Comparison of ENCODE assay signal across 10 cellular contexts in the genomic region with DNA sequence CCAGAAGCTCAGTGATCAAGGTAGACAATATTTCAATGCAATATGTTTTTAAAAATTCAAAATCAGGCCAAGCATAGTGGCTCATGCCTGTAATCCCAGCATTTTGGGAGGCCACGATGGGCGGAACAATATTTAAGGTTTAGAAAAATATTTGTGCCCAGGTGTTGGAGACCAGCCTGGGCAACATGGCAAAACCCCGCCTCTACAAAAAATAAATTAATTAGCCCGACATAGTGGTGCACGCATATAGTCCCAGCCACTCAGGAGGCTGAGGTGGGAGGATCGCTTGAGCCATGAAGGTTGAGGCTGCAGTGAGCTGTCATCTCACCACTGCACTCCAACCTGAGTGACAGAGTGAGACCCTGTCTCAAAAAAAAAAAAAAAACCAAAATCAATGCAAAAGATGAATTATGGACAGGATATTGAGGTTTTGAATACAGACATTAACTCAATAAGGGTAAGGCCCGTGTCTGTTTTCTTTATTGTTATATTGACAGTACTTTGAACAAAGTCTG. TPM values are rescaled to one million over a fixed set of nuclear protein-coding genes. Genes with fewer than 3 reads are reported as not detected.
DNase-seq lines count a peak whose midpoint lies in the region; ATAC-seq, FAIRE-seq and TF ChIP-seq lines count a peak whose summit lies in the region.
"Had no signal": no experiment of that assay in that cellular context is flagged by ENCODE, and none has a peak within 500 bp of the region (broad histone marks: within the 10 kb centered on the region; RNA-seq: fewer than 3 reads in every experiment).

No MANE protein-coding gene starts in this region.

- H3K27me3 ChIP-seq in heart right ventricle, result no peaks in the 10 kb centered on the region
- no peaks in the 10 kb centered on the region for H3K27me3 ChIP-seq in K562 (ENCODE audit: control insufficient read depth in 2 of 2, insufficient read depth in 2 of 2, low read length in 2 of 2)
- no peaks in the 10 kb centered on the region for H3K27me3 ChIP-seq in muscle layer of colon (ENCODE audit: control insufficient read depth in 1 of 2, insufficient read depth in 2 of 2, low read length in 2 of 2)
- no peaks in the 10 kb centered on the region for H3K27me3 ChIP-seq in upper lobe of left lung

- H3K36me3 ChIP-seq in heart right ventricle (peaks cover 0 to 17% (median 3%) of the 10 kb centered on the region in 9 donors), K562 (ENCODE audit: control insufficient read depth, insufficient read depth, low read length) (no peaks in the 10 kb centered on the region), muscle layer of colon (ENCODE audit: insufficient read depth, low read length) (peaks cover 12% of the 10 kb centered on the region), upper lobe of left lung (peaks cover 0 to 10% (median 2%) of the 10 kb centered on the region in 4 donors)

- H3K4me3 ChIP-seq in heart right ventricle, result peak overlapping the region in 8 of 10 donors; percentile 73 to 97 (median 89)
- H3K4me3 ChIP-seq in K562, result peak overlapping the region; percentile 54; the same call in 1 of the 2 replicates
- peak overlapping the region in 1 of 2 donors; percentile 84 for H3K4me3 ChIP-seq in muscle layer of colon (ENCODE audit: low read depth in 1 of 2, low read length in 2 of 2)
- H3K4me3 ChIP-seq in upper lobe of left lung, result peak overlapping the region in 2 of 4 donors; percentile 90 to 96

- no peak for DNase-seq in heart right ventricle
- DNase-seq in left ventricle myocardium superior, result no peak
- no peak for DNase-seq in K562 (ENCODE audit: extremely low read depth in 1 of 4, low spot score in 3 of 4)
- no peak for DNase-seq in upper lobe of left lung
- DNase-seq in mesenteric fat pad (ENCODE audit: low spot score), result no peak
- no peak for DNase-seq in C1 segment of cervical spinal cord (lab: John Stamatoyannopoulos, UW)
- DNase-seq: H7, NCI-H2081 treated with DMSO at 0.1 percent for 48 hours had no signal

- no peak overlapping the region; the same call in 1 of the 2 replicates for H3K4me2 ChIP-seq in K562 (ENCODE audit: insufficient read depth, low read length)

- H2AFZ ChIP-seq in K562 (ENCODE audit: low read depth, low read length), result peak overlapping the region; percentile 95; the same call in 1 of the 2 replicates

- POLR2A ChIA-PET in K562 (lab: Yijun Ruan, JAX), result interaction anchor here (0.5 kb wide), 1 partner anchor 303 kb away, joined by 4 read pairs; no protein-coding TSS in a partner anchor

- ATAC-seq in heart right ventricle (no peak), left ventricle myocardium superior (no peak), K562 (no peak), upper lobe of left lung (ENCODE audit: low FRiP score in 2 of 2) (no peak), GM18873 (IDR thresholded peaks at IDR 0.05; ENCODE audit: low FRiP score, unreplicated experiment) (no peak)

- no peak for TF ChIP-seq RAD21 in K562 (CRISPR knock-in tag; conservative IDR thresholded peaks at IDR 0.05 in 1 of 2, IDR thresholded peaks at IDR 0.05 in 1 of 2)

- no peaks in the 10 kb centered on the region for H3K9me1 ChIP-seq in K562 (ENCODE audit: control insufficient read depth, insufficient read depth, low read length)

- in situ Hi-C loops in K562 (cut with MboI), result no loop called here

- H3K4me1 ChIP-seq in heart right ventricle, result peaks cover 0 to 59% (median 32%) of the 10 kb centered on the region in 9 donors
- H3K4me1 ChIP-seq in K562 (replicated peaks in 1 of 2; ENCODE audit: control insufficient read depth in 2 of 2, insufficient read depth in 2 of 2, low read length in 2 of 2), result peaks cover 0 to 9% of the 10 kb centered on the region in 2 experiments; a peak in 2 of 5 replicates
- peaks cover 30% of the 10 kb centered on the region for H3K4me1 ChIP-seq in muscle layer of colon (ENCODE audit: insufficient read depth, low read length)
- peaks cover 27 to 40% (median 32%) of the 10 kb centered on the region in 4 donors for H3K4me1 ChIP-seq in upper lobe of left lung

- no peak overlapping the region for H3K9ac ChIP-seq in K562 (ENCODE audit: insufficient read depth in 1 of 2, low read depth in 2 of 2, low read length in 2 of 2)
- peak overlapping the region; percentile 74 for H3K9ac ChIP-seq in muscle layer of colon (ENCODE audit: low read length)

- H3K27ac ChIP-seq in heart right ventricle (peak overlapping the region in 9 of 10 donors; percentile 87 to 99 (median 97)), K562 (ENCODE audit: extremely low read depth, low read depth, low read length) (no peak overlapping the region), muscle layer of colon (ENCODE audit: low read depth, low read length) (no peak overlapping the region), upper lobe of left lung (peak overlapping the region in 3 of 4 donors; percentile 94 to 99 (median 95))

- intact Hi-C loops in heart right ventricle (cut with DNase I) (loop anchor here in 1 of 10 donors (5.0 kb wide), 1 partner anchor 86 kb away; a partner anchor contains a TSS), left ventricle myocardium superior (cut with micrococcal nuclease) (no loop called here), K562 (cut with micrococcal nuclease) (no loop called here)

- WGBS in heart right ventricle, 2 donors, result 84 to 85% methylated on average over 7 of the region's 7 CpGs
- WGBS in K562 (ENCODE audit: insufficient coverage, low coverage, missing lambda C conversion rate), result 81% methylated on average over 6 of the region's 7 CpGs
- WGBS in upper lobe of left lung, 2 donors, result 87 to 90% methylated on average over 7 of the region's 7 CpGs

- no peak for FAIRE-seq in K562 (lab: Jason Lieb, UNC)

- TF ChIP-seq CTCF in heart right ventricle (IDR thresholded peaks at IDR 0.05) (no peak), K562 (IDR thresholded peaks at IDR 0.05 in 2 of 3, conservative IDR thresholded peaks at IDR 0.05 in 1 of 3; ENCODE audit: insufficient read depth in 2 of 3, low read depth in 1 of 3, low read length in 3 of 3) (no peak), upper lobe of left lung (IDR thresholded peaks at IDR 0.05) (no peak)

- H3K9me3 ChIP-seq in heart right ventricle (peaks cover 0 to 4% (median 0%) of the 10 kb centered on the region in 11 donors), K562 (replicated peaks; ENCODE audit: control insufficient read depth, insufficient read depth, low read depth, low read length) (no peaks in the 10 kb centered on the region), muscle layer of colon (ENCODE audit: low read length) (no peaks in the 10 kb centered on the region), upper lobe of left lung (no peaks in the 10 kb centered on the region)

- no peak for TF ChIP-seq POLR2A in K562 (conservative IDR thresholded peaks at IDR 0.05)
- no peak for TF ChIP-seq POLR2A in upper lobe of left lung (IDR thresholded peaks at IDR 0.05)

- BruUV-seq in K562 (replicated peaks; lab: Mats Ljungman, UMichigan), result no TSS peak

- CTCF ChIA-PET in K562 (lab: Yijun Ruan, JAX; ENCODE audit: low intra/inter-chr PET ratio), result no interaction called here

- H3K79me2 ChIP-seq in K562 (ENCODE audit: control insufficient read depth, insufficient read depth, low read length), result no peaks in the 10 kb centered on the region

- TF ChIP-seq EP300 in K562 (IDR thresholded peaks at IDR 0.05; ENCODE audit: low read length), result no peak
- TF ChIP-seq EP300 in upper lobe of left lung (IDR thresholded peaks at IDR 0.05), result no peak

- H4K20me1 ChIP-seq in K562 (replicated peaks; ENCODE audit: control insufficient read depth, insufficient read depth, low read length), result no peaks in the 10 kb centered on the region

RNA-seq across cellular contexts. Expression of a gene that starts 0.9 kb away (rescaled TPM):
- total RNA-seq in heart right ventricle (10 to 100 TPM in 8 of 10 donors, 1 to 10 TPM in 2; 8.3 to 16.9 (median 11.2) TPM), left ventricle myocardium superior (8.1 TPM), K562 (2014; rRNA removed) (0.05 TPM in 1 of 2 replicates, not detected in the other), K562 (2014; rRNA removed; fragmentation: Illumina TruSeq; extraction: Trizol) (not detected in 2 replicates), K562 (2015; rRNA removed; fragmentation: Illumina TruSeq; extraction: Trizol) (not detected in 2 replicates), K562 (2021) (0.07 and 0.11 TPM in 2 replicates), upper lobe of left lung (10 to 100 TPM in 5 of 6 donors, 1 to 10 TPM in 1; 6.5 to 30.8 (median 20.6) TPM), mesenteric fat pad (18.3 TPM)
- polyA plus RNA-seq in heart right ventricle (1 to 10 TPM; 5.4 to 7.0 TPM), K562 (2011; rRNA removed) (not detected in 2 replicates), K562 (2014; fragmentation: Illumina TruSeq; extraction: Trizol) (not detected in 2 replicates), K562 (2014; fragmentation: Nextera tagmentation; extraction: Ambion mirVana) (under 1 TPM; 0.04 to 0.11 TPM), K562 (2014; rRNA removed) (not detected in 2 replicates)
- total RNA-seq in K562 (2011; cell fraction: chromatin; rRNA removed; ENCODE audit: low replicate concordance), result not detected in 2 replicates
- not detected in 2 replicates for total RNA-seq in K562 (2011; cell fraction: nucleolus; rRNA removed)
- not detected in 2 replicates for total RNA-seq in K562 (2011; cell fraction: nucleoplasm; rRNA removed)
- not detected in 2 replicates for polyA plus RNA-seq in K562 (2011; cell fraction: cytosol; rRNA removed)
- not detected in 2 replicates for polyA plus RNA-seq in K562 (2011; cell fraction: nucleus; rRNA removed)
- polyA plus RNA-seq in K562 (2012), result 0.01 and 0.03 TPM in 2 replicates
- polyA minus RNA-seq in K562 (2011; rRNA and poly(A)+ RNA removed), result not detected in 2 replicates
- not detected in 2 replicates for polyA minus RNA-seq in K562 (2011; cell fraction: cytosol; rRNA and poly(A)+ RNA removed)
- polyA minus RNA-seq in K562 (2011; cell fraction: nucleus; rRNA and poly(A)+ RNA removed), result not detected in 2 replicates

RNA-seq across cellular contexts. Expression of a gene that starts 21.0 kb away (rescaled TPM):
- 10 to 100 TPM; 18.8 to 50.1 (median 30.1) TPM for total RNA-seq in heart right ventricle
- polyA plus RNA-seq in heart right ventricle, result 10 to 100 TPM in 1 of 2 donors, 1 to 10 TPM in 1; 5.1 to 20.8 TPM
- 48.0 TPM for total RNA-seq in left ventricle myocardium superior
- total RNA-seq in K562 (2011; cell fraction: chromatin; rRNA removed; ENCODE audit: low replicate concordance), result not detected in 2 replicates
- not detected in 2 replicates for total RNA-seq in K562 (2011; cell fraction: nucleolus; rRNA removed)
- total RNA-seq in K562 (2011; cell fraction: nucleoplasm; rRNA removed), result not detected in 2 replicates
- 0.09 TPM in 1 of 2 replicates, not detected in the other for total RNA-seq in K562 (2014; rRNA removed)
- total RNA-seq in K562 (2014; rRNA removed; fragmentation: Illumina TruSeq; extraction: Trizol), result 0.13 and 0.18 TPM in 2 replicates
- total RNA-seq in K562 (2015; rRNA removed; fragmentation: Illumina TruSeq; extraction: Trizol), result 0.23 and 0.40 TPM in 2 replicates
- 0.09 and 0.25 TPM in 2 replicates for total RNA-seq in K562 (2021)
- 0.06 and 0.07 TPM in 2 replicates for polyA plus RNA-seq in K562 (2011; rRNA removed)
- polyA plus RNA-seq in K562 (2011; cell fraction: cytosol; rRNA removed), result 0.04 TPM in 1 of 2 replicates, not detected in the other
- not detected in 2 replicates for polyA plus RNA-seq in K562 (2011; cell fraction: nucleus; rRNA removed)
- polyA plus RNA-seq in K562 (2012), result 0.08 and 0.14 TPM in 2 replicates
- 0.10 and 0.18 TPM in 2 replicates for polyA plus RNA-seq in K562 (2014; fragmentation: Illumina TruSeq; extraction: Trizol)
- under 1 TPM; 0.18 TPM for polyA plus RNA-seq in K562 (2014; fragmentation: Nextera tagmentation; extraction: Ambion mirVana)
- 0.03 TPM in 1 of 2 replicates, not detected in the other for polyA plus RNA-seq in K562 (2014; rRNA removed)
- 0.09 TPM in 1 of 2 replicates, not detected in the other for polyA minus RNA-seq in K562 (2011; rRNA and poly(A)+ RNA removed)
- not detected in 2 replicates for polyA minus RNA-seq in K562 (2011; cell fraction: cytosol; rRNA and poly(A)+ RNA removed)
- not detected in 2 replicates for polyA minus RNA-seq in K562 (2011; cell fraction: nucleus; rRNA and poly(A)+ RNA removed)
- total RNA-seq in upper lobe of left lung, result 10 to 100 TPM in 5 of 6 donors, 1 to 10 TPM in 1; 9.8 to 54.9 (median 18.1) TPM
- 14.5 TPM for total RNA-seq in mesenteric fat pad

RNA-seq across cellular contexts. Expression of a gene that starts 35.6 kb away (rescaled TPM):
- total RNA-seq in heart right ventricle (under 1 TPM in 1 of 10 donors, not detected in 9; 0.21 TPM), left ventricle myocardium superior (not detected), K562 (2014; rRNA removed) (not detected in 2 replicates), K562 (2014; rRNA removed; fragmentation: Illumina TruSeq; extraction: Trizol) (not detected in 2 replicates), K562 (2015; rRNA removed; fragmentation: Illumina TruSeq; extraction: Trizol) (not detected in 2 replicates), K562 (2021) (not detected in 2 replicates), upper lobe of left lung (under 1 TPM in 2 of 6 donors, not detected in 4; 0.20 to 0.59 TPM), mesenteric fat pad (not detected)
- polyA plus RNA-seq in heart right ventricle (not detected), K562 (2011; rRNA removed) (not detected in 2 replicates), K562 (2014; fragmentation: Illumina TruSeq; extraction: Trizol) (not detected in 2 replicates), K562 (2014; fragmentation: Nextera tagmentation; extraction: Ambion mirVana) (not detected), K562 (2014; rRNA removed) (not detected in 2 replicates)
- total RNA-seq in K562 (2011; cell fraction: chromatin; rRNA removed; ENCODE audit: low replicate concordance), result not detected in 2 replicates
- total RNA-seq in K562 (2011; cell fraction: nucleolus; rRNA removed), result not detected in 2 replicates
- total RNA-seq in K562 (2011; cell fraction: nucleoplasm; rRNA removed), result not detected in 2 replicates
- not detected in 2 replicates for polyA plus RNA-seq in K562 (2011; cell fraction: cytosol; rRNA removed)
- not detected in 2 replicates for polyA plus RNA-seq in K562 (2011; cell fraction: nucleus; rRNA removed)
- not detected in 2 replicates for polyA plus RNA-seq in K562 (2012)
- polyA minus RNA-seq in K562 (2011; rRNA and poly(A)+ RNA removed), result not detected in 2 replicates
- polyA minus RNA-seq in K562 (2011; cell fraction: cytosol; rRNA and poly(A)+ RNA removed), result not detected in 2 replicates
- not detected in 2 replicates for polyA minus RNA-seq in K562 (2011; cell fraction: nucleus; rRNA and poly(A)+ RNA removed)
- total RNA-seq: H7 had no signal

Comparison
In these comparisons a context has a peak if more than half of its experiments do, and no peak if none do; other contexts are left out.
1. H3K27ac ChIP-seq: peak in heart right ventricle (9 of 10) and upper lobe of left lung (3 of 4); none in K562 (single experiment) and muscle layer of colon (single experiment).
2. RNA of a gene that starts 21.0 kb away (total RNA-seq): 48.0 TPM in left ventricle myocardium superior (single experiment), 18.8 to 50.1 TPM in heart right ventricle, 9.8 to 54.9 TPM in upper lobe of left lung and 14.5 TPM in mesenteric fat pad (single experiment); 0.09 to 0.40 TPM in K562; every median in the first group is over 4 times any median in the second.